8 cellular contexts compared by ENCODE assay signal in the genomic region with DNA sequence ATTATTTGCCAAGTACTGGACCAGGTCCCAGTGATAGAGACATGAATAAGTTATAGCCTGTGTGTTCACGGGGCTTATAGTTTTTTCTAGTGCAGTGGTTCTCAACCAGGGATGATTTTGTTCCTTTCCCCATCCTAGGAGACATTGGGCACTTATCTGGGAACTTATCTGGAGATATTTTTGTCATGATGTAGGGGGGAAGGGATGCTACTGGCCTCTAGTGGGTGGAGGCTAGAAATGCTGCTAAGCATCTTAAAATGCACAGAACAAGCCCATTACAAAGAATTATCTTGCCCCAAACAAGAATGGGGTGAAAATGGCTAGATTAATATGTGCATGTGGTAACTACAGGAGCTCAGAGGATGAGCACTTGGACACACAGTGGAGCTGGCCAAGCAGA.
DNase-seq lines count a peak whose midpoint lies in the region; ATAC-seq, FAIRE-seq and TF ChIP-seq lines count a peak whose summit lies in the region.

No MANE protein-coding gene starts in this region.

- ATAC-seq in A549 (peak in 1 of 2 experiments; percentile 76; a peak in 3 of 6 replicates), gastroesophageal sphincter (no peak)
- ATAC-seq in CD4-positive, alpha-beta T cell (ENCODE audit: poor library complexity), result no peak

- WGBS in A549 (ENCODE audit: missing lambda C conversion rate), result 44% methylated on average over 1 of the region's 1 CpG
- 53% methylated on average over 1 of the region's 1 CpG for WGBS in esophagus squamous epithelium, 2 donors
- 89 to 93% methylated on average over 1 of the region's 1 CpG for whole genome bisulfite sequencing in gastroesophageal sphincter (ENCODE audit: low coverage in 1 of 2), 2 donors

- H3K9me3 ChIP-seq in A549 (no peaks in the 10 kb centered on the region), esophagus squamous epithelium (no peaks in the 10 kb centered on the region), gastroesophageal sphincter (no peaks in the 10 kb centered on the region)
- no peaks in the 10 kb centered on the region for H3K9me3 ChIP-seq in CD4-positive, alpha-beta T cell (ENCODE audit: control insufficient read depth, low read length)

- peak; percentile 41 for TF ChIP-seq CTCF in A549 (IDR thresholded peaks at IDR 0.05)
- peak in 4 of 6 experiments; percentile 26 to 52 (median 38) for TF ChIP-seq CTCF in esophagus squamous epithelium (IDR thresholded peaks at IDR 0.05)
- peak in 2 of 4 experiments; percentile 25 to 52 for TF ChIP-seq CTCF in gastroesophageal sphincter (IDR thresholded peaks at IDR 0.05)
- TF ChIP-seq CTCF in CD4-positive, alpha-beta T cell (IDR thresholded peaks at IDR 0.05), result no peak

- CTCF ChIA-PET in A549 (lab: Yijun Ruan, JAX), result interaction anchor here (0.8 to 1.0 kb wide), 3 partner anchors 10 to 129 kb away, joined by 3 read pairs; no protein-coding TSS in a partner anchor
- CTCF ChIA-PET in CD4-positive, alpha-beta T cell (lab: Charles Lee), result no interaction called here
- CTCF ChIA-PET in activated naive CD4-positive, alpha-beta T cell treated with anti-CD3 and anti-CD28 coated beads for 36 hours (lab: Charles Lee), result interaction anchor here (0.6 to 1.6 kb wide), 6 partner anchors 9 to 116 kb away, joined by 3 to 5 read pairs (median 3); no protein-coding TSS in a partner anchor

- TF ChIP-seq EP300 in A549 (IDR thresholded peaks at IDR 0.05), result no peak
- no peak for TF ChIP-seq EP300 in gastroesophageal sphincter (IDR thresholded peaks at IDR 0.05)

- H3K27ac Mint-ChIP-seq in CD4-positive, alpha-beta T cell, result no peak overlapping the region
- H3K27ac Mint-ChIP-seq in activated naive CD4-positive, alpha-beta T cell treated with anti-CD3 and anti-CD28 coated beads for 36 hours, result no peak overlapping the region

- intact Hi-C loops in esophagus squamous epithelium (cut with DNase I), result no loop called here
- intact Hi-C loops in CD4-positive, alpha-beta T cell (cut with DNase I, micrococcal nuclease), result no loop called here
- intact Hi-C loops in activated naive CD4-positive, alpha-beta T cell treated with anti-CD3 and anti-CD28 coated beads for 36 hours (cut with micrococcal nuclease), result loop anchor here (5.0 kb wide), 1 partner anchor 93 kb away; no protein-coding TSS in a partner anchor

- H3K4me1 ChIP-seq in A549 (no peaks in the 10 kb centered on the region), esophagus squamous epithelium (peaks cover 0 to 13% (median 0%) of the 10 kb centered on the region in 3 donors), gastroesophageal sphincter (peaks cover 0 to 32% (median 0%) of the 10 kb centered on the region in 3 donors)

- POLR2A ChIA-PET in A549 (lab: Yijun Ruan, JAX), result no interaction called here
- POLR2A ChIA-PET in CD4-positive, alpha-beta T cell (lab: Charles Lee), result no interaction called here

- H3K4me2 ChIP-seq in A549, result no peak overlapping the region

- H3K36me3 Mint-ChIP-seq in CD4-positive, alpha-beta T cell (ENCODE audit: low read depth), result no peaks in the 10 kb centered on the region
- H3K36me3 Mint-ChIP-seq in activated naive CD4-positive, alpha-beta T cell treated with anti-CD3 and anti-CD28 coated beads for 36 hours (ENCODE audit: low read depth), result no peaks in the 10 kb centered on the region

- no peaks in the 10 kb centered on the region for H3K9me3 Mint-ChIP-seq in CD4-positive, alpha-beta T cell
- H3K9me3 Mint-ChIP-seq in activated naive CD4-positive, alpha-beta T cell treated with anti-CD3 and anti-CD28 coated beads for 36 hours, result no peaks in the 10 kb centered on the region

- no peak overlapping the region for H3K4me3 Mint-ChIP-seq in CD4-positive, alpha-beta T cell
- no peak overlapping the region for H3K4me3 Mint-ChIP-seq in activated naive CD4-positive, alpha-beta T cell treated with anti-CD3 and anti-CD28 coated beads for 36 hours

- H3K27me3 Mint-ChIP-seq in CD4-positive, alpha-beta T cell, result peaks cover 9% of the 10 kb centered on the region
- H3K27me3 Mint-ChIP-seq in activated naive CD4-positive, alpha-beta T cell treated with anti-CD3 and anti-CD28 coated beads for 36 hours (ENCODE audit: low read depth), result peaks cover 2% of the 10 kb centered on the region

- H3K27ac ChIP-seq in A549, result no peak overlapping the region
- no peak overlapping the region for H3K27ac ChIP-seq in esophagus squamous epithelium
- H3K27ac ChIP-seq in gastroesophageal sphincter, result no peak overlapping the region
- H3K27ac ChIP-seq in CD4-positive, alpha-beta T cell (ENCODE audit: low read depth, low read length), result no peak overlapping the region

- H3K4me3 ChIP-seq in A549, result no peak overlapping the region
- H3K4me3 ChIP-seq in esophagus squamous epithelium, result no peak overlapping the region
- H3K4me3 ChIP-seq in gastroesophageal sphincter, result no peak overlapping the region

- H3K27me3 ChIP-seq in esophagus squamous epithelium (no peaks in the 10 kb centered on the region), gastroesophageal sphincter (no peaks in the 10 kb centered on the region)
- H3K27me3 ChIP-seq in CD4-positive, alpha-beta T cell (ENCODE audit: control insufficient read depth, insufficient read depth, low read length), result no peaks in the 10 kb centered on the region

- TF ChIP-seq POLR2A in A549 (IDR thresholded peaks at IDR 0.05; ENCODE audit: low read length) (no peak), esophagus squamous epithelium (IDR thresholded peaks at IDR 0.05) (no peak), gastroesophageal sphincter (IDR thresholded peaks at IDR 0.05) (no peak)

- H3K36me3 ChIP-seq in esophagus squamous epithelium (no peaks in the 10 kb centered on the region), gastroesophageal sphincter (peaks cover 0 to 4% of the 10 kb centered on the region in 2 donors)

- peak; percentile 39 to 69; a peak in 3 of 5 replicates for TF ChIP-seq RAD21 in A549 (conservative IDR thresholded peaks at IDR 0.05 in 1 of 2, IDR thresholded peaks at IDR 0.05 in 1 of 2)

- FAIRE-seq in A549 (lab: Jason Lieb, UNC) (no peak), GM18507 (lab: Jason Lieb, UNC) (peak; percentile 78)

- no peaks in the 10 kb centered on the region for H3K4me1 Mint-ChIP-seq in CD4-positive, alpha-beta T cell (ENCODE audit: low read depth)
- H3K4me1 Mint-ChIP-seq in activated naive CD4-positive, alpha-beta T cell treated with anti-CD3 and anti-CD28 coated beads for 36 hours (ENCODE audit: low read depth), result no peaks in the 10 kb centered on the region

- DNase-seq in A549 (ENCODE audit: low read depth in 1 of 2, low spot score in 1 of 2) (peak; percentile 21 to 43), GM18507 (ENCODE audit: extremely low spot score, insufficient read length, low read depth) (no peak), LHCN-M2 (ENCODE audit: low read depth) (peak; percentile 26), esophagus squamous epithelium (lab: John Stamatoyannopoulos, UW) (no peak), occipital lobe (lab: John Stamatoyannopoulos, UW) (no peak)
- no peak for DNase-seq in CD4-positive, alpha-beta T cell
- no peak for DNase-seq in activated naive CD4-positive, alpha-beta T cell treated with anti-CD3 and anti-CD28 coated beads for 36 hours

TF ChIP-seq in A549, 52 proteins besides CTCF, POLR2A, EP300 and RAD21:
- 0 out of 3 replicates have a peak, but pooled peaks have one; percentile 26 for TF ChIP-seq SMC3 (IDR thresholded peaks at IDR 0.05)
- no peak for TF ChIP-seq SREBF2 (IDR thresholded peaks at IDR 0.05)
- peak; percentile 29; the same call in 1 of the 2 replicates for TF ChIP-seq GATA3 (IDR thresholded peaks at IDR 0.05; ENCODE audit: borderline replicate concordance)
- TF ChIP-seq KDM5A (IDR thresholded peaks at IDR 0.05), result no peak

Comparison
In these comparisons a context has a peak if more than half of its experiments do, and no peak if none do; other contexts are left out.
1. DNase-seq: peak in A549 (2 of 2) and LHCN-M2 (single experiment); none in GM18507 (single experiment), esophagus squamous epithelium (single experiment), CD4-positive, alpha-beta T cell (0 of 10), occipital lobe (single experiment) and activated naive CD4-positive, alpha-beta T cell treated with anti-CD3 and anti-CD28 coated beads for 36 hours (single experiment).